In the genomic region with DNA sequence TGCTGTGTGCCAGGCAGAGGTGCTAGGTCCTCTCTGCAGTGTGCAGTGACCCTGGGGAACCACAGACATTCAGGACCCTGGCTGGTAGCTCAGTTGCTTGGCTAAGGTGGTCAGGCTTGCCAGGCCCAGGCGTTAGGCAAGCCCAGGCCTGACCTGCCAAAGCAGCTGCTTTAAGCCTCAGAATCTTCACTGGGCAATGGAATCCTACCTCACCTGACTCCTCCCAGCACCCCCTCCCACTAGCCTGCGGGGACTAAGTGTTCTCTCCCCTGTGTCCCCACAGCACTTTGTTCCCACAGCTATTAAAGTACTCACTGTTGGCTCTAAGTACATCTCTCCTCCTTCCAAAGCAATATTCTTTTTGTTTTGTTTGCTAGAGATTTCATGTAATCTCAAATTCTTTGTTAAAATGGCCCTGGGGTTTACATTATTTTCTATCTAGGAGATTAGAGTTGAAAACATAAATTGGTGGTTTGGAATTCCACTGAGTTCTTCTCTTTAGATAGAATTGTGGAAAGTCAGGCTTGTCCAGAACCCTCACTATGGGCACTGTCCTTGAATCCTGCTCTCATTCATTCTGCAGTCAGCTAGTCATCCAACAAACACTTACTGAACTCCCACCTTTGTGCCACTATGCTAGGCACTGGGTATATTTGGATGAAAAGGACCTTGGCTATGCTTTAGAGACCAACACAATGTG, we compare ENCODE assay signal across 14 cellular contexts. TPM values are rescaled to one million over a fixed set of nuclear protein-coding genes. Genes with fewer than 3 reads are reported as not detected.
A peak's percentile ranks its signal among the peaks of the same experiment; 100 is the strongest.
DNase-seq lines count a peak whose midpoint lies in the region; ATAC-seq and TF ChIP-seq lines count a peak whose summit lies in the region.
"Had no signal": no experiment of that assay in that cellular context is flagged by ENCODE, and none has a peak within 500 bp of the region (broad histone marks: within the 10 kb centered on the region; RNA-seq: fewer than 3 reads in every experiment).

No MANE protein-coding gene starts in this region.

- H3K27me3 ChIP-seq in esophagus (ENCODE audit: control insufficient read depth in 1 of 2, insufficient read depth in 2 of 2, low read length in 2 of 2) (no peaks in the 10 kb centered on the region), lung (ENCODE audit: control insufficient read depth, insufficient read depth) (no peaks in the 10 kb centered on the region), upper lobe of left lung (no peaks in the 10 kb centered on the region)

- TF ChIP-seq CTCF in lung (IDR thresholded peaks at IDR 0.05; ENCODE audit: control extremely low read depth, extremely low read depth): no peak
- no peak for TF ChIP-seq CTCF in upper lobe of left lung (IDR thresholded peaks at IDR 0.05)

- intact Hi-C loops in activated naive CD4-positive, alpha-beta T cell treated with anti-CD3 and anti-CD28 coated beads for 36 hours (cut with micrococcal nuclease): no loop called here

- H3K27ac ChIP-seq in esophagus (ENCODE audit: low read depth in 2 of 2, low read length in 1 of 2): peak overlapping the region; percentile 40 to 56
- H3K27ac ChIP-seq in lung (ENCODE audit: low read depth in 1 of 2, low read length in 1 of 2): peak overlapping the region; percentile 72 to 90
- H3K27ac ChIP-seq in upper lobe of left lung: peak overlapping the region; percentile 36 to 83 (median 77)

- CTCF ChIA-PET in activated naive CD4-positive, alpha-beta T cell treated with anti-CD3 and anti-CD28 coated beads, Interleukin-2, amount 10 ng/mL, durations not matched to agents 7 days and 5 days (lab: Charles Lee): interaction anchor here (0.7 to 1.2 kb wide), 3 partner anchors 15 to 300 kb away, joined by 4 to 6 read pairs (median 4); no protein-coding TSS in a partner anchor
- CTCF ChIA-PET in activated naive CD4-positive, alpha-beta T cell treated with anti-CD3 and anti-CD28 coated beads for 36 hours (lab: Charles Lee): interaction anchor here (0.8 to 1.7 kb wide), 3 partner anchors 15 to 256 kb away, joined by 3 to 4 read pairs (median 4); no protein-coding TSS in a partner anchor

- H3K36me3 ChIP-seq in esophagus (ENCODE audit: control insufficient read depth in 2 of 2, insufficient read depth in 2 of 2, low read length in 1 of 2): peaks cover 4 to 13% of the 10 kb centered on the region in 2 donors
- peaks cover 12 to 28% of the 10 kb centered on the region in 2 donors for H3K36me3 ChIP-seq in lung (ENCODE audit: control insufficient read depth in 2 of 2, insufficient read depth in 2 of 2, low read length in 2 of 2)
- peaks cover 12 to 60% (median 41%) of the 10 kb centered on the region in 4 donors for H3K36me3 ChIP-seq in upper lobe of left lung

- H3K27me3 Mint-ChIP-seq in activated naive CD4-positive, alpha-beta T cell treated with anti-CD3 and anti-CD28 coated beads, Interleukin-2, amount 10 ng/mL, durations not matched to agents 7 days and 5 days: no peaks in the 10 kb centered on the region
- H3K27me3 Mint-ChIP-seq in activated naive CD4-positive, alpha-beta T cell treated with anti-CD3 and anti-CD28 coated beads for 36 hours (ENCODE audit: low read depth): no peaks in the 10 kb centered on the region

- no peak for TF ChIP-seq POLR2A in upper lobe of left lung (IDR thresholded peaks at IDR 0.05)

- H3K36me3 Mint-ChIP-seq in activated naive CD4-positive, alpha-beta T cell treated with anti-CD3 and anti-CD28 coated beads, Interleukin-2, amount 10 ng/mL, durations not matched to agents 7 days and 5 days: peaks cover 51% of the 10 kb centered on the region
- peaks cover 17% of the 10 kb centered on the region for H3K36me3 Mint-ChIP-seq in activated naive CD4-positive, alpha-beta T cell treated with anti-CD3 and anti-CD28 coated beads for 36 hours (ENCODE audit: low read depth)

- H3K9me3 Mint-ChIP-seq in activated naive CD4-positive, alpha-beta T cell treated with anti-CD3 and anti-CD28 coated beads, Interleukin-2, amount 10 ng/mL, durations not matched to agents 7 days and 5 days: no peaks in the 10 kb centered on the region
- H3K9me3 Mint-ChIP-seq in activated naive CD4-positive, alpha-beta T cell treated with anti-CD3 and anti-CD28 coated beads for 36 hours: no peaks in the 10 kb centered on the region

- H3K4me1 ChIP-seq in esophagus (ENCODE audit: control insufficient read depth in 2 of 2, insufficient read depth in 2 of 2, low read length in 1 of 2) (peaks cover 3 to 5% of the 10 kb centered on the region in 2 donors), lung (ENCODE audit: control insufficient read depth in 2 of 2, insufficient read depth in 2 of 2, low read length in 2 of 2) (peaks cover 2 to 4% of the 10 kb centered on the region in 2 donors), upper lobe of left lung (peaks cover 12 to 32% (median 20%) of the 10 kb centered on the region in 4 donors)

- H3K4me1 Mint-ChIP-seq in activated naive CD4-positive, alpha-beta T cell treated with anti-CD3 and anti-CD28 coated beads, Interleukin-2, amount 10 ng/mL, durations not matched to agents 7 days and 5 days: peaks cover 5% of the 10 kb centered on the region
- H3K4me1 Mint-ChIP-seq in activated naive CD4-positive, alpha-beta T cell treated with anti-CD3 and anti-CD28 coated beads for 36 hours (ENCODE audit: low read depth): peaks cover 4% of the 10 kb centered on the region

- WGBS in esophagus, 2 donors: 35 to 60% methylated on average over 2 of the region's 2 CpGs
- 69 to 86% methylated on average over 2 of the region's 2 CpGs for WGBS in lung, 2 donors
- WGBS in upper lobe of left lung, 2 donors: 79 to 83% methylated on average over 1 to 2 of the region's 2 CpGs

- H3K9me3 ChIP-seq in esophagus (ENCODE audit: control insufficient read depth in 2 of 2, insufficient read depth in 1 of 2, low read depth in 1 of 2, low read length in 1 of 2) (no peaks in the 10 kb centered on the region), lung (ENCODE audit: control insufficient read depth in 2 of 2, insufficient read depth in 1 of 2, low read length in 1 of 2) (no peaks in the 10 kb centered on the region), upper lobe of left lung (no peaks in the 10 kb centered on the region)

- ATAC-seq in lung (ENCODE audit: insufficient read depth, low FRiP score) (peak; percentile 62), upper lobe of left lung (ENCODE audit: low FRiP score in 2 of 2) (peak; percentile 55 to 90), GM21526 (IDR thresholded peaks at IDR 0.05; ENCODE audit: low FRiP score, unreplicated experiment) (no peak)

- no peak overlapping the region for H3K4me3 ChIP-seq in esophagus (ENCODE audit: low read depth in 1 of 2, low read length in 2 of 2)
- no peak overlapping the region for H3K4me3 ChIP-seq in lung
- no peak overlapping the region for H3K4me3 ChIP-seq in upper lobe of left lung

- no peak for DNase-seq in activated naive CD4-positive, alpha-beta T cell treated with anti-CD3 and anti-CD28 coated beads, Interleukin-2, amount 10 ng/mL, durations not matched to agents 7 days and 5 days
- no peak for DNase-seq in activated naive CD4-positive, alpha-beta T cell treated with anti-CD3 and anti-CD28 coated beads for 36 hours
- DNase-seq in lung (ENCODE audit: low spot score) (peak; percentile 67), upper lobe of left lung (peak in 1 of 2 donors; percentile 86), HK-2 (ENCODE audit: unreplicated experiment) (no peak), GF-D8 (lab: John Stamatoyannopoulos, UW) (no peak)
- DNase-seq: activated effector memory CD4-positive, alpha-beta T cell treated with anti-CD3 and anti-CD28 coated beads, Interleukin-2, amount 50 U/mL, for 16 hours; DMS 273 treated with DMSO at 0.1 percent for 48 hours; effector memory CD4-positive, alpha-beta T cell; nucleus accumbens; SHP77; T-helper 9 cell had no signal

- TF ChIP-seq EP300 in upper lobe of left lung (IDR thresholded peaks at IDR 0.05): peak in 2 of 4 donors; percentile 68 to 91

- H3K4me3 Mint-ChIP-seq in activated naive CD4-positive, alpha-beta T cell treated with anti-CD3 and anti-CD28 coated beads, Interleukin-2, amount 10 ng/mL, durations not matched to agents 7 days and 5 days: no peak overlapping the region
- H3K4me3 Mint-ChIP-seq in activated naive CD4-positive, alpha-beta T cell treated with anti-CD3 and anti-CD28 coated beads for 36 hours: no peak overlapping the region

- peak overlapping the region; percentile 49 for H3K27ac Mint-ChIP-seq in activated naive CD4-positive, alpha-beta T cell treated with anti-CD3 and anti-CD28 coated beads, Interleukin-2, amount 10 ng/mL, durations not matched to agents 7 days and 5 days
- no peak overlapping the region for H3K27ac Mint-ChIP-seq in activated naive CD4-positive, alpha-beta T cell treated with anti-CD3 and anti-CD28 coated beads for 36 hours

RNA-seq across cellular contexts. Expression of a gene that starts 44.4 kb away (rescaled TPM):
- 10 to 100 TPM; 39.5 to 49.2 TPM for total RNA-seq in activated naive CD4-positive, alpha-beta T cell treated with anti-CD3 and anti-CD28 coated beads for 36 hours
- polyA plus RNA-seq in esophagus (10 to 100 TPM; 18.0 to 26.1 TPM), lung (10 to 100 TPM; 29.0 to 36.9 TPM)
- total RNA-seq in lung (10 to 100 TPM; 67.2 to 74.3 TPM), upper lobe of left lung (100 to 1,000 TPM in 2 of 6 donors, 10 to 100 TPM in 4; 54.7 to 141 (median 80.3) TPM)
